ENCODE assay signal across 9 cellular contexts in the genomic region with DNA sequence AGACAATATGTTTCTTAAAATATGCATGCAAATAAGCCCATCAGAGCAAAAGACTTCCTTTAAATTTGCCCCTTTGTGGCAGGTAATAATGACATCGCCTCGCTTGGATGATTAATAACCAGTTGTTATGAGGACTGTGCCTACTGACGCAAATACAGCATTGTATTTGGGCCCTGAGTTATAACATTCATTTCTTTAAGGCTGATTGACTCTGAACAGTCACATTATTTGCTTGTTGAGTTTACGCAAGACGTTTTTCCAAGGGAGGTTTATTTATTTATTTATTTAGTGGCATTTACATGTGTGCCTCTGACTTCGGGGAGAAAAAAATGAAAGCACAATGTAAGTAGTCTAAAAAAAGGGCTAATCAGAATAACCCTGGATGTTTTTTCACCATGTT.
DNase-seq lines count a peak whose midpoint lies in the region; ATAC-seq and TF ChIP-seq lines count a peak whose summit lies in the region.
"Had no signal": no experiment of that assay in that cellular context is flagged by ENCODE, and none has a peak within 500 bp of the region (broad histone marks: within the 10 kb centered on the region; RNA-seq: fewer than 3 reads in every experiment).

No MANE protein-coding gene starts in this region.

- TF ChIP-seq CTCF in mammary epithelial cell (conservative IDR thresholded peaks at IDR 0.05 in 1 of 2, IDR thresholded peaks at IDR 0.05 in 1 of 2; ENCODE audit: extremely low read depth in 1 of 2, insufficient read depth in 1 of 2, low read depth in 1 of 2, low read length in 2 of 2), result no peak

- H3K79me2 ChIP-seq in mammary epithelial cell (ENCODE audit: insufficient read depth, low read length), result no peaks in the 10 kb centered on the region

- H3K4me2 ChIP-seq in BLaER1 treated with 17β-estradiol and CSF1 and Interleukin-3, amounts not matched to agents 10 nM and 100 nM, result peak overlapping the region; percentile 75 to 96 (median 86)
- peak overlapping the region; percentile 91 for H3K4me2 ChIP-seq in mammary epithelial cell (ENCODE audit: insufficient read depth, low read depth, low read length)

- H3K27ac ChIP-seq in BLaER1 treated with 17β-estradiol and CSF1 and Interleukin-3, amounts not matched to agents 10 nM and 100 nM, result peak overlapping the region; percentile 19 to 79 (median 71); a peak in 21 of 22 replicates
- H3K27ac ChIP-seq in mammary epithelial cell (ENCODE audit: insufficient read depth, low read depth, low read length) (peak overlapping the region; percentile 51), muscle layer of duodenum (ENCODE audit: low read length) (peak overlapping the region; percentile 50)

- H4K20me1 ChIP-seq in BLaER1 treated with 17β-estradiol and CSF1 and Interleukin-3, amounts not matched to agents 10 nM and 100 nM, result 0 out of 22 replicates have a peak, but pooled peaks cover 0 to 3% (median 0%) of the 10 kb centered on the region in 11 experiments
- H4K20me1 ChIP-seq in mammary epithelial cell (ENCODE audit: insufficient read depth, low read length), result no peaks in the 10 kb centered on the region

- BruUV-seq in mammary epithelial cell (replicated peaks; lab: Mats Ljungman, UMichigan), result no TSS peak

- dilution Hi-C loops in mammary epithelial cell (cut with HindIII; ENCODE audit: low sequenced_read_pairs), result no loop called here

- peak overlapping the region; percentile 27 to 57 (median 48); a peak in 15 of 20 replicates for H3K4me3 ChIP-seq in BLaER1 treated with 17β-estradiol and CSF1 and Interleukin-3, amounts not matched to agents 10 nM and 100 nM
- H3K4me3 ChIP-seq in MG63 (peak overlapping the region; percentile 47), mammary epithelial cell (replicated peaks in 1 of 3; ENCODE audit: insufficient read depth in 1 of 3, low read depth in 2 of 3, low read length in 3 of 3) (no peak overlapping the region), muscle layer of duodenum (ENCODE audit: low read depth in 1 of 2, low read length in 2 of 2) (peak overlapping the region in 1 of 2 donors; percentile 14)

- intact Hi-C loops in mammary epithelial cell (cut with micrococcal nuclease), result loop anchor here (1.0 to 5.0 kb wide), 4 partner anchors 39 to 399 kb away; no protein-coding TSS in a partner anchor

- in situ Hi-C loops in mammary epithelial cell (cut with MboI; ENCODE audit: low sequenced_read_pairs in 2 of 2), result no loop called here

- H3K36me3 ChIP-seq in BLaER1 treated with 17β-estradiol and CSF1 and Interleukin-3, amounts not matched to agents 10 nM and 100 nM, result 0 out of 22 replicates have a peak, but pooled peaks cover 0 to 2% (median 0%) of the 10 kb centered on the region in 11 experiments
- no peaks in the 10 kb centered on the region for H3K36me3 ChIP-seq in MG63
- no peaks in the 10 kb centered on the region for H3K36me3 ChIP-seq in mammary epithelial cell (ENCODE audit: insufficient read depth, low read length)
- no peaks in the 10 kb centered on the region for H3K36me3 ChIP-seq in muscle layer of duodenum (ENCODE audit: control insufficient read depth in 1 of 2, insufficient read depth in 2 of 2, low read length in 2 of 2)

- no peaks in the 10 kb centered on the region for H3K27me3 ChIP-seq in BLaER1 treated with 17β-estradiol and CSF1 and Interleukin-3, amounts not matched to agents 10 nM and 100 nM
- H3K27me3 ChIP-seq in MG63, result no peaks in the 10 kb centered on the region
- no peaks in the 10 kb centered on the region for H3K27me3 ChIP-seq in mammary epithelial cell (ENCODE audit: insufficient read depth, low read length)
- no peaks in the 10 kb centered on the region for H3K27me3 ChIP-seq in muscle layer of duodenum (ENCODE audit: low read depth, low read length)

- no peak overlapping the region for H2AFZ ChIP-seq in mammary epithelial cell (ENCODE audit: low read depth, low read length)

- peaks cover 27 to 81% (median 61%) of the 10 kb centered on the region in 10 experiments for H3K4me1 ChIP-seq in BLaER1 treated with 17β-estradiol and CSF1 and Interleukin-3, amounts not matched to agents 10 nM and 100 nM
- H3K4me1 ChIP-seq in mammary epithelial cell (ENCODE audit: insufficient read depth, low read length), result peaks cover 13% of the 10 kb centered on the region
- H3K4me1 ChIP-seq in muscle layer of duodenum (ENCODE audit: control insufficient read depth in 1 of 2, insufficient read depth in 2 of 2, low read length in 2 of 2), result peaks cover 7 to 10% of the 10 kb centered on the region in 2 donors

- CTCF ChIA-PET in mammary epithelial cell (lab: Charles Lee; ENCODE audit: low non-redundant PET), result no interaction called here

- ATAC-seq in GM18498 (IDR thresholded peaks at IDR 0.05; ENCODE audit: unreplicated experiment), result no peak
- ATAC-seq in HG03442 (IDR thresholded peaks at IDR 0.05; ENCODE audit: unreplicated experiment), result no peak

- peaks cover 0 to 10% (median 3%) of the 10 kb centered on the region in 11 experiments; a peak in 10 of 22 replicates for H3K9me3 ChIP-seq in BLaER1 treated with 17β-estradiol and CSF1 and Interleukin-3, amounts not matched to agents 10 nM and 100 nM (replicated peaks in 1 of 11)
- no peaks in the 10 kb centered on the region for H3K9me3 ChIP-seq in MG63
- H3K9me3 ChIP-seq in mammary epithelial cell (replicated peaks; ENCODE audit: insufficient read depth, low read length), result no peaks in the 10 kb centered on the region
- H3K9me3 ChIP-seq in muscle layer of duodenum (ENCODE audit: control insufficient read depth in 1 of 2, low read length in 2 of 2), result no peaks in the 10 kb centered on the region

- DNase-seq in MG63 (no peak), mammary epithelial cell (no peak), GDM1 (lab: John Stamatoyannopoulos, UW) (no peak), anterior cingulate cortex (lab: John Stamatoyannopoulos, UW) (no peak)
- DNase-seq: DND-41 had no signal

- peak overlapping the region; percentile 55 to 79 (median 68); a peak in 20 of 22 replicates for H3K9ac ChIP-seq in BLaER1 treated with 17β-estradiol and CSF1 and Interleukin-3, amounts not matched to agents 10 nM and 100 nM
- H3K9ac ChIP-seq in mammary epithelial cell (ENCODE audit: insufficient read depth, low read length), result no peak overlapping the region

- 81% methylated on average over 6 of the region's 6 CpGs for WGBS in mammary epithelial cell (ENCODE audit: low coverage, missing lambda C conversion rate)

Comparison
In these comparisons a context has a peak if more than half of its experiments do, and no peak if none do; other contexts are left out.
1. H3K4me3 ChIP-seq: peak in BLaER1 treated with 17β-estradiol and CSF1 and Interleukin-3, amounts not matched to agents 10 nM and 100 nM (10 of 10) and MG63 (single experiment); none in mammary epithelial cell (0 of 3).
2. Peak in every context shown above with its lines, with median percentiles within 50 percentile points of each other: H3K27ac ChIP-seq.